In genomic region chr9:87243602-87244001, GRCh38 we compare ENCODE assay signal across 19 cellular contexts.
DNase-seq lines count a peak whose midpoint lies in the region; ATAC-seq, FAIRE-seq and TF ChIP-seq lines count a peak whose summit lies in the region.
"Had no signal": no experiment of that assay in that cellular context is flagged by ENCODE, and none has a peak within 500 bp of the region (broad histone marks: within the 10 kb centered on the region; RNA-seq: fewer than 3 reads in every experiment).

No MANE protein-coding gene starts in this region.

- peak; percentile 8 for FAIRE-seq in RCC 7860 (lab: Jason Lieb, UNC)
- FAIRE-seq: A204.1, GM12878, GM19239, H1 had no signal

- intact Hi-C loops in sciatic nerve (cut with DNase I): no loop called here

- no peak overlapping the region for H3K4me3 ChIP-seq in fibroblast of mammary gland (ENCODE audit: control insufficient read depth, low read depth, low read length)
- H3K4me3 ChIP-seq: BLaER1 treated with 17β-estradiol and CSF1 and Interleukin-3, amounts not matched to agents 10 nM and 100 nM; GM12878 had no signal

- TF ChIP-seq CTCF in fibroblast of mammary gland (conservative IDR thresholded peaks at IDR 0.05; ENCODE audit: control insufficient read depth, insufficient read depth, low read depth, low read length): no peak

- peak; percentile 56 for ATAC-seq in sciatic nerve
- ATAC-seq: GM12878 had no signal

- DNase-seq in RCC 7860 (ENCODE audit: low spot score) (no peak), fibroblast of mammary gland (ENCODE audit: low read depth) (peak; percentile 68), sciatic nerve (ENCODE audit: low spot score) (no peak), NCI-H187 (lab: John Stamatoyannopoulos, UW) (no peak), KG1 (lab: John Stamatoyannopoulos, UW) (no peak)
- no peak for DNase-seq in activated CD4-positive, CD25-positive, alpha-beta regulatory T cell (lab: John Stamatoyannopoulos, UW)
- DNase-seq: CD4-positive, CD25-positive, alpha-beta regulatory T cell; CD8-positive, alpha-beta memory T cell; COR-L47; DMS 273 treated with DMSO at 0.1 percent for 48 hours; DMS53; DND-41; EL; H9 had no signal
